In genomic region chr16:49911430-49911829, GRCh38 we compare ENCODE assay signal across 2 cellular contexts.
TF ChIP-seq lines count a peak whose summit lies in the region.

No MANE protein-coding gene starts in this region.

TF ChIP-seq in HepG2, 621 proteins besides CTCF, POLR2A, EP300 and RAD21:
- TF ChIP-seq AKNA (CRISPR knock-in tag; IDR thresholded peaks at IDR 0.05; ENCODE audit: borderline replicate concordance) (no peak), FOXA1 (IDR thresholded peaks at IDR 0.05) (peak; percentile 71), FOXA1 (CRISPR knock-in tag; IDR thresholded peaks at IDR 0.05) (no peak)

TF ChIP-seq in IMR-90, 13 proteins besides CTCF, POLR2A, EP300 and RAD21:
- no peak for TF ChIP-seq RCOR1 (IDR thresholded peaks at IDR 0.05; ENCODE audit: insufficient replicate concordance, low read length)
